In the genomic region with DNA sequence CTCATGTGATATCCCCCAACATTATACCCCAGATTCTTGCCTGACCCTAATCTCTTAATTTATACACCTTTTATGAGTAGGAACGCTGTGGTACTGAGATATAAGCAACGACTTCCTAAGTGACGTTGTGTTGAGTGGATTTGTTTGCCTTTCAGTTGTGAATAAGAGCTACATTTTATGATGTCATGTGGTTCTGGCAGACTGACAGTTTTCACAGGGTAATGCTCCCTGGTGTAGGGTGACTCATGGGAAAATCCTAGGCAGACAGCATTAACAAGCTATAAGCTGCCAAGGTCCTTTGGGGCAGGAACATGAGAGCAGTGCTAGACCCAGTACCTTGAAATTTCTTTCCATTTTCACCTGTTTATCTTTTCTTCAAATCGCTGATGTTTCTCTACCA, we compare ENCODE assay signal across 8 cellular contexts. TPM values are rescaled to one million over a fixed set of nuclear protein-coding genes. Genes with fewer than 3 reads are reported as not detected.
DNase-seq lines count a peak whose midpoint lies in the region; ATAC-seq and TF ChIP-seq lines count a peak whose summit lies in the region.

No MANE protein-coding gene starts in this region.

- H3K9ac ChIP-seq in adipocyte (ENCODE audit: low read length) = no peak overlapping the region

- ATAC-seq in activated CD4-positive, CD25-positive, alpha-beta regulatory T cell treated with anti-CD3 and anti-CD28 coated beads, Interleukin-2, amount 50 U/mL, for 24 hours = peak; percentile 78 to 82
- peak; percentile 77 for ATAC-seq in lung (ENCODE audit: insufficient read depth, low FRiP score)
- ATAC-seq in HG02981 (IDR thresholded peaks at IDR 0.05; ENCODE audit: unreplicated experiment) = no peak

- H3K4me1 ChIP-seq in adipocyte (ENCODE audit: control insufficient read depth, insufficient read depth, low read length) (peaks cover 18% of the 10 kb centered on the region), lung (ENCODE audit: control insufficient read depth in 2 of 2, insufficient read depth in 2 of 2, low read length in 2 of 2) (peaks cover 0 to 19% of the 10 kb centered on the region in 2 donors)

- H3K9me3 ChIP-seq in adipocyte (ENCODE audit: control insufficient read depth, low read length) = peaks cover 4% of the 10 kb centered on the region
- no peaks in the 10 kb centered on the region for H3K9me3 ChIP-seq in lung (ENCODE audit: control insufficient read depth in 2 of 2, insufficient read depth in 1 of 2, low read length in 1 of 2)

- H3K4me3 ChIP-seq in adipocyte (ENCODE audit: low read length) (no peak overlapping the region), lung (no peak overlapping the region)

- H3K36me3 ChIP-seq in adipocyte (ENCODE audit: control insufficient read depth, insufficient read depth, low read length, severe bottlenecking) (no peaks in the 10 kb centered on the region), lung (ENCODE audit: control insufficient read depth in 2 of 2, insufficient read depth in 2 of 2, low read length in 2 of 2) (peaks cover 0 to 12% of the 10 kb centered on the region in 2 donors)

- no peak for TF ChIP-seq CTCF in lung (IDR thresholded peaks at IDR 0.05; ENCODE audit: control extremely low read depth, extremely low read depth)

- no peak overlapping the region for H3K27ac ChIP-seq in lung (ENCODE audit: low read depth in 1 of 2, low read length in 1 of 2)

- WGBS in lung, 2 donors = 28 to 29% methylated on average over 4 of the region's 4 CpGs

- no peak for DNase-seq in activated CD4-positive, CD25-positive, alpha-beta regulatory T cell (lab: John Stamatoyannopoulos, UW)
- DNase-seq in M059J (ENCODE audit: low read depth) (peak; percentile 100), adipocyte (ENCODE audit: low read depth) (peak; percentile 94), lung (ENCODE audit: low spot score) (peak; percentile 66)
- DNase-seq in effector CD4-positive, alpha-beta T cell = no peak
- no peak for DNase-seq in NK-92 treated with Interleukin-12 subunit alpha and Interleukin-12 subunit beta, amount 100 ng/mL, for 24 hours (lab: John Stamatoyannopoulos, UW)

- H3K27me3 ChIP-seq in adipocyte (replicated peaks; ENCODE audit: control insufficient read depth, insufficient read depth, low read length) (peaks cover 5% of the 10 kb centered on the region), lung (ENCODE audit: control insufficient read depth, insufficient read depth) (no peaks in the 10 kb centered on the region)

RNA-seq across cellular contexts. Expression of a gene that starts 11.2 kb away (rescaled TPM):
- 10.9 and 12.6 TPM in 2 replicates for total RNA-seq in M059J (2014; rRNA removed; shearing (Covaris generic))
- 10 to 100 TPM; 21.4 to 22.4 TPM for total RNA-seq in lung
- polyA plus RNA-seq in lung = 1 to 10 TPM; 6.5 to 7.6 TPM

RNA-seq across cellular contexts. Expression of a gene that starts 35.7 kb away (rescaled TPM):
- not detected in 2 replicates for total RNA-seq in M059J (2014; rRNA removed; shearing (Covaris generic))
- under 1 TPM; 0.40 to 0.97 TPM for total RNA-seq in lung
- under 1 TPM; 0.14 to 0.55 TPM for polyA plus RNA-seq in lung

Comparison
In these comparisons a context has a peak if more than half of its experiments do, and no peak if none do; other contexts are left out.
1. DNase-seq: peak in M059J (single experiment), adipocyte (single experiment) and lung (single experiment); none in activated CD4-positive, CD25-positive, alpha-beta regulatory T cell (0 of 4), effector CD4-positive, alpha-beta T cell (single experiment) and NK-92 treated with Interleukin-12 subunit alpha and Interleukin-12 subunit beta, amount 100 ng/mL, for 24 hours (single experiment).